ENCODE assay signal across 1 cellular context in the genomic region with DNA sequence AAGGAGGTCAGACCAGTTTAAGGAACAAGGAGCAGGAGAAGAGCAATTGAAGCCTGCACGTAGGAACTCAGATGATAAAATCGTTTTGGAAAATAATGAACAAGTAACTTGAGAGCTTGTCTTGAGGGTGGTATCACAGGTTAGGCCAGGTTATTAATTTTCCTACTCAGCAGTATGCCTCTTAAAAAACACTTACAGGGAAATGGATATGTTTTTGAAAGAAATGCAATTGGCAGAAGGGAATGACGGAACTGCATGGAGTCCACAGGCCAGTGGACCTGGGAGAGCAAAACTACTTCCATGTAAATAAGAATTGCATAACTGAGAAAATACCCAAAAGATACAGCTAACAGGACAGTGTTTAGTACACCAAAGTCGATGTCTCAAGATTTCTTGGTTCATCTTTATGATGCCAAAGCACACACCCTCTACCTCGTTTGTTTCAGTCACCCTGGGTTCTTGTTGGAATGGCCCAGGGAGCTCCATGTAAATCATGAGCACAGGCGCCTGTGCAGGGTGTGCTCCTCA.
TF ChIP-seq lines count a peak whose summit lies in the region.

No MANE protein-coding gene starts in this region.

TF ChIP-seq in K562, 482 proteins besides CTCF, POLR2A, EP300 and RAD21 (continued from another document):
- TF ChIP-seq, protein P1, sequence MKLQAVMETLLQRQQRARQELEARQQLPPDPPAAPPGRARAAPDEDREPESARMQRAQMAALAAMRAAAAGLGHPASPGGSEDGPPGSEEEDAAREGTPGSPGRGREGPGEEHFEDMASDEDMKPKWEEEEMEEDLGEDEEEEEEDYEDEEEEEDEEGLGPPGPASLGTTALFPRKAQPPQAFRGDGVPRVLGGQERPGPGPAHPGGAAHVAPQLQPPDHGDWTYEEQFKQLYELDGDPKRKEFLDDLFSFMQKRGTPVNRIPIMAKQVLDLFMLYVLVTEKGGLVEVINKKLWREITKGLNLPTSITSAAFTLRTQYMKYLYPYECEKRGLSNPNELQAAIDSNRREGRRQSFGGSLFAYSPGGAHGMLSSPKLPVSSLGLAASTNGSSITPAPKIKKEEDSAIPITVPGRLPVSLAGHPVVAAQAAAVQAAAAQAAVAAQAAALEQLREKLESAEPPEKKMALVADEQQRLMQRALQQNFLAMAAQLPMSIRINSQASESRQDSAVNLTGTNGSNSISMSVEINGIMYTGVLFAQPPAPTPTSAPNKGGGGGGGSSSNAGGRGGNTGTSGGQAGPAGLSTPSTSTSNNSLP (IDR thresholded peaks at IDR 0.05; ENCODE audit: borderline replicate concordance, low read depth, low read length): no peak
- TF ChIP-seq CXXC5 (CRISPR knock-in tag; IDR thresholded peaks at IDR 0.05) (peak; percentile 20), EWSR1 (IDR thresholded peaks at IDR 0.05; ENCODE audit: borderline replicate concordance, low read depth, partially characterized antibody) (no peak), GABPA (tag; conservative IDR thresholded peaks at IDR 0.05; ENCODE audit: low read depth) (no peak), ZNF121 (CRISPR knock-in tag; conservative IDR thresholded peaks at IDR 0.05) (no peak), SREBF2 (CRISPR knock-in tag; IDR thresholded peaks at IDR 0.05) (no peak), IFI16 (CRISPR knock-in tag; IDR thresholded peaks at IDR 0.05) (no peak), PCBP2 (IDR thresholded peaks at IDR 0.05; ENCODE audit: low read depth, low read length, poor library complexity, severe bottlenecking) (no peak), HDAC6 (IDR thresholded peaks at IDR 0.05; ENCODE audit: low read depth, low read length) (no peak), FOXJ3 (CRISPR knock-in tag; IDR thresholded peaks at IDR 0.05) (no peak), ZNF583 (CRISPR knock-in tag; IDR thresholded peaks at IDR 0.05) (no peak), NFE2L1 (tag; IDR thresholded peaks at IDR 0.05; ENCODE audit: borderline replicate concordance, low read depth) (no peak)
- TF ChIP-seq, protein P2, sequence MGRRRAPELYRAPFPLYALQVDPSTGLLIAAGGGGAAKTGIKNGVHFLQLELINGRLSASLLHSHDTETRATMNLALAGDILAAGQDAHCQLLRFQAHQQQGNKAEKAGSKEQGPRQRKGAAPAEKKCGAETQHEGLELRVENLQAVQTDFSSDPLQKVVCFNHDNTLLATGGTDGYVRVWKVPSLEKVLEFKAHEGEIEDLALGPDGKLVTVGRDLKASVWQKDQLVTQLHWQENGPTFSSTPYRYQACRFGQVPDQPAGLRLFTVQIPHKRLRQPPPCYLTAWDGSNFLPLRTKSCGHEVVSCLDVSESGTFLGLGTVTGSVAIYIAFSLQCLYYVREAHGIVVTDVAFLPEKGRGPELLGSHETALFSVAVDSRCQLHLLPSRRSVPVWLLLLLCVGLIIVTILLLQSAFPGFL (CRISPR knock-in tag; IDR thresholded peaks at IDR 0.05): no peak
- TF ChIP-seq, protein P3, sequence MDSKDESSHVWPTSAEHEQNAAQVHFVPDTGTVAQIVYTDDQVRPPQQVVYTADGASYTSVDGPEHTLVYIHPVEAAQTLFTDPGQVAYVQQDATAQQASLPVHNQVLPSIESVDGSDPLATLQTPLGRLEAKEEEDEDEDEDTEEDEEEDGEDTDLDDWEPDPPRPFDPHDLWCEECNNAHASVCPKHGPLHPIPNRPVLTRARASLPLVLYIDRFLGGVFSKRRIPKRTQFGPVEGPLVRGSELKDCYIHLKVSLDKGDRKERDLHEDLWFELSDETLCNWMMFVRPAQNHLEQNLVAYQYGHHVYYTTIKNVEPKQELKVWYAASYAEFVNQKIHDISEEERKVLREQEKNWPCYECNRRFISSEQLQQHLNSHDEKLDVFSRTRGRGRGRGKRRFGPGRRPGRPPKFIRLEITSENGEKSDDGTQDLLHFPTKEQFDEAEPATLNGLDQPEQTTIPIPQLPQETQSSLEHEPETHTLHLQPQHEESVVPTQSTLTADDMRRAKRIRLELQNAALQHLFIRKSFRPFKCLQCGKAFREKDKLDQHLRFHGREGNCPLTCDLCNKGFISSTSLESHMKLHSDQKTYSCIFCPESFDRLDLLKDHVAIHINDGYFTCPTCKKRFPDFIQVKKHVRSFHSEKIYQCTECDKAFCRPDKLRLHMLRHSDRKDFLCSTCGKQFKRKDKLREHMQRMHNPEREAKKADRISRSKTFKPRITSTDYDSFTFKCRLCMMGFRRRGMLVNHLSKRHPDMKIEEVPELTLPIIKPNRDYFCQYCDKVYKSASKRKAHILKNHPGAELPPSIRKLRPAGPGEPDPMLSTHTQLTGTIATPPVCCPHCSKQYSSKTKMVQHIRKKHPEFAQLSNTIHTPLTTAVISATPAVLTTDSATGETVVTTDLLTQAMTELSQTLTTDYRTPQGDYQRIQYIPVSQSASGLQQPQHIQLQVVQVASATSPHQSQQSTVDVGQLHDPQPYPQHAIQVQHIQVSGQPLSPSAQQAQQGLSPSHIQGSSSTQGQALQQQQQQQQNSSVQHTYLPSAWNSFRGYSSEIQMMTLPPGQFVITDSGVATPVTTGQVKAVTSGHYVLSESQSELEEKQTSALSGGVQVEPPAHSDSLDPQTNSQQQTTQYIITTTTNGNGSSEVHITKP (IDR thresholded peaks at IDR 0.05; ENCODE audit: partially characterized antibody): peak; percentile 31
- TF ChIP-seq, protein P4, sequence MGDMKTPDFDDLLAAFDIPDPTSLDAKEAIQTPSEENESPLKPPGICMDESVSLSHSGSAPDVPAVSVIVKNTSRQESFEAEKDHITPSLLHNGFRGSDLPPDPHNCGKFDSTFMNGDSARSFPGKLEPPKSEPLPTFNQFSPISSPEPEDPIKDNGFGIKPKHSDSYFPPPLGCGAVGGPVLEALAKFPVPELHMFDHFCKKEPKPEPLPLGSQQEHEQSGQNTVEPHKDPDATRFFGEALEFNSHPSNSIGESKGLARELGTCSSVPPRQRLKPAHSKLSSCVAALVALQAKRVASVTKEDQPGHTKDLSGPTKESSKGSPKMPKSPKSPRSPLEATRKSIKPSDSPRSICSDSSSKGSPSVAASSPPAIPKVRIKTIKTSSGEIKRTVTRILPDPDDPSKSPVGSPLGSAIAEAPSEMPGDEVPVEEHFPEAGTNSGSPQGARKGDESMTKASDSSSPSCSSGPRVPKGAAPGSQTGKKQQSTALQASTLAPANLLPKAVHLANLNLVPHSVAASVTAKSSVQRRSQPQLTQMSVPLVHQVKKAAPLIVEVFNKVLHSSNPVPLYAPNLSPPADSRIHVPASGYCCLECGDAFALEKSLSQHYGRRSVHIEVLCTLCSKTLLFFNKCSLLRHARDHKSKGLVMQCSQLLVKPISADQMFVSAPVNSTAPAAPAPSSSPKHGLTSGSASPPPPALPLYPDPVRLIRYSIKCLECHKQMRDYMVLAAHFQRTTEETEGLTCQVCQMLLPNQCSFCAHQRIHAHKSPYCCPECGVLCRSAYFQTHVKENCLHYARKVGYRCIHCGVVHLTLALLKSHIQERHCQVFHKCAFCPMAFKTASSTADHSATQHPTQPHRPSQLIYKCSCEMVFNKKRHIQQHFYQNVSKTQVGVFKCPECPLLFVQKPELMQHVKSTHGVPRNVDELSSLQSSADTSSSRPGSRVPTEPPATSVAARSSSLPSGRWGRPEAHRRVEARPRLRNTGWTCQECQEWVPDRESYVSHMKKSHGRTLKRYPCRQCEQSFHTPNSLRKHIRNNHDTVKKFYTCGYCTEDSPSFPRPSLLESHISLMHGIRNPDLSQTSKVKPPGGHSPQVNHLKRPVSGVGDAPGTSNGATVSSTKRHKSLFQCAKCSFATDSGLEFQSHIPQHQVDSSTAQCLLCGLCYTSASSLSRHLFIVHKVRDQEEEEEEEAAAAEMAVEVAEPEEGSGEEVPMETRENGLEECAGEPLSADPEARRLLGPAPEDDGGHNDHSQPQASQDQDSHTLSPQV (IDR thresholded peaks at IDR 0.05): peak; percentile 76
